Comparison of ENCODE assay signal across 31 cellular contexts in the genomic region with DNA sequence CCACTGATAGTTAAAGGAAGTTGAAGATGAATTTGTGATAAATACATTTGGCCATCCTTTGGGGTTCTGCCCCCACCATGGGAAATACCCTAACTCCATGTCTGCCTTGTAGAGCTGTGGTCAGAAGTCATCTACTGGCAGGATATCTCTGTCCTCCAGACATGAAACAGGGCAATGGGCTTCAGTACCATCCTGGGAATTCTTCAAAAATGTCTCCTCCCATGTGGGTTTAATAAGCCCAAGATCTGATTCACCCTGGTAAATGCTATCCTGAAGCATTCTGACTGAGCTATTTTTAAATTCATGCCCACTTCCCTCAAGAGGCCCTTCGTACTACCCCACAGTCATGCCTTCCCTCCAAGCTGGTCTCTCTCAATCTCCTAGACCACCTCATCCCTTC.
"Had no signal": no experiment of that assay in that cellular context is flagged by ENCODE, and none has a peak within 500 bp of the region (broad histone marks: within the 10 kb centered on the region; RNA-seq: fewer than 3 reads in every experiment).

No MANE protein-coding gene starts in this region.

- H3K4me3 ChIP-seq: neural progenitor cell, ovary, psoas muscle, right lobe of liver, sigmoid colon, skin epidermis, smooth muscle cell, spleen, suprapubic skin, testis, tibial artery, transverse colon, upper lobe of right lung, uterus had no signal

- H3K9ac ChIP-seq: neural progenitor cell, parathyroid adenoma had no signal

- H3K9me3 ChIP-seq: ovary, psoas muscle, right lobe of liver, sigmoid colon, spleen, suprapubic skin, testis, tibial artery, transverse colon, upper lobe of right lung, uterus had no signal

- H3K27me3 ChIP-seq: neural progenitor cell, ovary, right lobe of liver, sigmoid colon, testis, tibial artery, transverse colon, upper lobe of right lung, uterus had no signal

- H3K4me1 Mint-ChIP-seq: neural progenitor cell; stimulated activated effector memory CD8-positive, alpha-beta T cell treated with anti-CD3 and anti-CD28 coated beads, Interleukin-12 subunit alpha, Interleukin-12 subunit beta, amount 100 ng/mL, for 72 hours had no signal

- H3K4me2 ChIP-seq: neural progenitor cell, smooth muscle cell had no signal

- H3K9me3 Mint-ChIP-seq: natural killer cell; nephron; neural progenitor cell; stimulated activated effector memory CD8-positive, alpha-beta T cell treated with anti-CD3 and anti-CD28 coated beads, Interleukin-12 subunit alpha, Interleukin-12 subunit beta, amount 100 ng/mL, for 72 hours; stimulated activated naive CD8-positive, alpha-beta T cell treated with anti-CD3 and anti-CD28 coated beads, Interleukin-15, amount 100 ng/mL, for 72 hours; type B pancreatic cell had no signal

- DNase-seq: naive thymus-derived CD4-positive, alpha-beta T cell; natural killer cell; occipital lobe; ovary; posterior cingulate gyrus; psoas muscle; right cardiac atrium; right lobe of liver; sigmoid colon; spleen; stimulated activated CD4-positive, alpha-beta T cell treated with anti-CD3 and anti-CD28 coated beads, Interleukin-12 subunit alpha, Interleukin-12 subunit beta, amount 100 ng/mL, for 4 hours; stimulated activated CD4-positive, alpha-beta T cell treated with anti-CD3 and anti-CD28 coated beads, Interleukin-1b, Interleukin-23, amount 100 ng/mL, for 48 hours; stimulated activated CD4-positive, alpha-beta T cell treated with anti-CD3 and anti-CD28 coated beads, Interleukin-4, amount 100 ng/mL, for 1 hour; stimulated activated naive CD4-positive, alpha-beta T cell; stimulated activated naive CD8-positive, alpha-beta T cell treated with anti-CD3 and anti-CD28 coated beads, Interleukin-15, amount 100 ng/mL, for 72 hours; stimulated activated naive CD8-positive, alpha-beta T cell treated with anti-CD3 and anti-CD28 coated beads, Interleukin-15, Interleukin-2, amounts not matched to agents 100 U/mL and 50 U/mL, for 24 hours; substantia nigra; testis; tibial artery; transverse colon; upper lobe of right lung; uterus had no signal

- H3K27me3 Mint-ChIP-seq: progenitor cell of endocrine pancreas; stimulated activated naive CD8-positive, alpha-beta T cell treated with anti-CD3 and anti-CD28 coated beads, Interleukin-15, amount 100 ng/mL, for 72 hours had no signal

- H3K79me2 ChIP-seq: parathyroid adenoma had no signal

- ATAC-seq: naive thymus-derived CD4-positive, alpha-beta T cell; natural killer cell; psoas muscle; right cardiac atrium; right lobe of liver; stimulated activated effector memory CD8-positive, alpha-beta T cell treated with anti-CD3 and anti-CD28 coated beads, Interleukin-12 subunit alpha, Interleukin-12 subunit beta, amount 100 ng/mL, for 72 hours; stimulated activated naive CD8-positive, alpha-beta T cell treated with anti-CD3 and anti-CD28 coated beads, Interleukin-15, amount 100 ng/mL, for 72 hours; stimulated activated naive CD8-positive, alpha-beta T cell treated with anti-CD3 and anti-CD28 coated beads, Interleukin-15, Interleukin-2, amounts not matched to agents 100 U/mL and 50 U/mL, for 24 hours; upper lobe of right lung had no signal

- H3K36me3 Mint-ChIP-seq: naive thymus-derived CD4-positive, alpha-beta T cell; natural killer cell; neural progenitor cell; stimulated activated effector memory CD8-positive, alpha-beta T cell treated with anti-CD3 and anti-CD28 coated beads, Interleukin-12 subunit alpha, Interleukin-12 subunit beta, amount 100 ng/mL, for 72 hours; type B pancreatic cell had no signal

- H3K4me3 Mint-ChIP-seq: naive thymus-derived CD4-positive, alpha-beta T cell; natural killer cell; nephron; neural progenitor cell; stimulated activated effector memory CD8-positive, alpha-beta T cell treated with anti-CD3 and anti-CD28 coated beads, Interleukin-12 subunit alpha, Interleukin-12 subunit beta, amount 100 ng/mL, for 72 hours; stimulated activated naive CD8-positive, alpha-beta T cell treated with anti-CD3 and anti-CD28 coated beads, Interleukin-15, amount 100 ng/mL, for 72 hours; type B pancreatic cell had no signal

- H2AFZ ChIP-seq: neural progenitor cell, parathyroid adenoma had no signal

- H3K4me1 ChIP-seq: neural progenitor cell, parathyroid adenoma, psoas muscle, right lobe of liver, sigmoid colon, suprapubic skin, testis, tibial artery, transverse colon, upper lobe of right lung, uterus had no signal

- H3K27ac Mint-ChIP-seq: naive thymus-derived CD4-positive, alpha-beta T cell; natural killer cell; nephron; neural progenitor cell; progenitor cell of endocrine pancreas; stimulated activated effector memory CD8-positive, alpha-beta T cell treated with anti-CD3 and anti-CD28 coated beads, Interleukin-12 subunit alpha, Interleukin-12 subunit beta, amount 100 ng/mL, for 72 hours; stimulated activated naive CD8-positive, alpha-beta T cell treated with anti-CD3 and anti-CD28 coated beads, Interleukin-15, amount 100 ng/mL, for 72 hours; type B pancreatic cell had no signal

- H3K27ac ChIP-seq: neural progenitor cell, ovary, parathyroid adenoma, psoas muscle, right lobe of liver, sigmoid colon, skin epidermis, spleen, suprapubic skin, testis, tibial artery, transverse colon, upper lobe of right lung, uterus had no signal

- H3K36me3 ChIP-seq: neural progenitor cell, ovary, right lobe of liver, sigmoid colon, spleen, suprapubic skin, tibial artery, transverse colon, upper lobe of right lung, uterus had no signal
